8 cellular contexts compared by ENCODE assay signal in the genomic region with DNA sequence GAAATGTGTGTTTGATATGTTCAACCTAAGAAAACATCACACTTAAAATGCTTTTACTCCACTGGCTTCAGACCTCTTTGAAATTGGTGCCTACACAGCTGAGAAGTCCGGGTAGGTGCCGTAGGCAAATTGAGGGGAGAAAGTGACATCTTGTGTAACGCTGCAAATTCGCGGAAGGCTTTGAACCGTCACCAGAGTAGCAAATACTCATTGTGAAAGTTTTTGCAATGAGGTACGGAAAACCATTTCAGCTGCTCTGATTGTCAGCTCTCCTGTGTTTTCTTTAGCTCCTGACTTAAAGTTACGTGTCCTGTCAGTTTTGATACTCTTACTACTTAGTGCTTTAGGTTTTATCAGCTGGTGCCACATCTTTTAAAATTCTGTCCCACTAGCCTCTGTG.
DNase-seq lines count a peak whose midpoint lies in the region; ATAC-seq and TF ChIP-seq lines count a peak whose summit lies in the region.

No MANE protein-coding gene starts in this region.

- H4K8ac ChIP-seq in H9 (replicated peaks; ENCODE audit: insufficient read length, low read depth, low read length), result no peak overlapping the region

- H3K36me3 Mint-ChIP-seq in T-cell (peaks cover 31% of the 10 kb centered on the region), H9 (ENCODE audit: insufficient read depth in 1 of 3, low read depth in 3 of 3) (peaks cover 16 to 20% (median 20%) of the 10 kb centered on the region in 3 experiments)

- no peak overlapping the region for H3K14ac ChIP-seq in H9 (ENCODE audit: insufficient read depth, low read length)

- no peak overlapping the region for H3K27ac ChIP-seq in H9 (ENCODE audit: insufficient read length, low read depth, low read length)

- H3K9me3 ChIP-seq in H9 (ENCODE audit: control insufficient read depth, low read depth, low read length), result peaks cover 7% of the 10 kb centered on the region

- no peak overlapping the region for H2BK12ac ChIP-seq in H9 (ENCODE audit: insufficient read length, low read depth, low read length)

- H3K27ac Mint-ChIP-seq in T-cell (no peak overlapping the region), H9 (no peak overlapping the region)

- H3T11ph ChIP-seq in H9 (ENCODE audit: low read length), result no peak overlapping the region

- H3K56ac ChIP-seq in H9 (ENCODE audit: insufficient read length, low read depth, low read length), result no peak overlapping the region

- no CpG with 5 or more reads among the region's 8 CpGs for WGBS in H9 (ENCODE audit: extremely low coverage, insufficient read length, low lambda C conversion rate)

- no peak overlapping the region for H2AFZ ChIP-seq in H9 (ENCODE audit: low read length)

- H3K4me1 ChIP-seq in H9 (ENCODE audit: insufficient read depth, low read length), result peaks cover 7% of the 10 kb centered on the region; the same call in 1 of the 2 replicates

- CTCF ChIA-PET in T-cell (lab: Charles Lee) (interaction anchor here in 1 of 2 donors (0.9 to 1.1 kb wide), 2 partner anchors 18 to 285 kb away, joined by 3 to 4 read pairs; no protein-coding TSS in a partner anchor), HEK293T (lab: Yijun Ruan, JAX) (no interaction called here)

- H3K79me2 ChIP-seq in H9 (ENCODE audit: insufficient read depth, low read length), result no peaks in the 10 kb centered on the region

- POLR2A ChIA-PET in T-cell (lab: Charles Lee) (no interaction called here), HEK293T (lab: Yijun Ruan, JAX) (interaction anchor here (1.7 kb wide), 1 partner anchor 12 kb away, joined by 4 read pairs; no protein-coding TSS in a partner anchor)

- H2BK20ac ChIP-seq in H9 (ENCODE audit: low read depth, low read length, poor library complexity, severe bottlenecking), result no peak overlapping the region

- peaks cover 8 to 12% (median 11%) of the 10 kb centered on the region in 3 donors for H3K9me3 Mint-ChIP-seq in T-cell
- H3K9me3 Mint-ChIP-seq in H9, result peaks cover 19 to 20% of the 10 kb centered on the region in 2 experiments

- H3K4me3 Mint-ChIP-seq in T-cell (no peak overlapping the region), H9 (no peak overlapping the region)

- no peak overlapping the region for H3K18ac ChIP-seq in H9 (ENCODE audit: insufficient read length, low read depth, low read length)

- no peaks in the 10 kb centered on the region for H3K23me2 ChIP-seq in H9 (ENCODE audit: insufficient read length, low read depth, low read length, poor library complexity, severe bottlenecking)

- H2BK5ac ChIP-seq in H9 (ENCODE audit: insufficient read length, low read length), result no peak overlapping the region

- H2AK5ac ChIP-seq in H9 (ENCODE audit: insufficient read length, low read length), result no peak overlapping the region

- H3K4ac ChIP-seq in H9 (ENCODE audit: low read depth, low read length), result no peak overlapping the region

- H2BK120ac ChIP-seq in H9 (ENCODE audit: low read depth, low read length, poor library complexity, severe bottlenecking), result no peak overlapping the region

- H3K27me3 Mint-ChIP-seq in T-cell (no peaks in the 10 kb centered on the region), H9 (ENCODE audit: low read depth) (peaks cover 43% of the 10 kb centered on the region)

- no peak overlapping the region for H2BK15ac ChIP-seq in H9 (ENCODE audit: low read depth, low read length)

- DNase-seq in T-cell (peak in 3 of 34 experiments; percentile 9 to 17 (median 10)), pons (ENCODE audit: low spot score) (peak; percentile 40), H9 (no peak), NCI-H2081 treated with DMSO at 0.1 percent for 48 hours (lab: John Stamatoyannopoulos, UW) (no peak), NCI-H1930 (lab: John Stamatoyannopoulos, UW) (no peak), HEK293T (ENCODE audit: extremely low spot score) (no peak)

- H4K20me1 ChIP-seq in H9 (ENCODE audit: control insufficient read depth, insufficient read depth, insufficient read length), result no peaks in the 10 kb centered on the region

- peak; percentile 98 for ATAC-seq in GM18858 (IDR thresholded peaks at IDR 0.05; ENCODE audit: unreplicated experiment)
- peak; percentile 97 for ATAC-seq in GM21786 (IDR thresholded peaks at IDR 0.05; ENCODE audit: unreplicated experiment)
- peak; percentile 37 to 66 (median 56) for ATAC-seq in T-cell (replicated peaks in 1 of 4)

- no peak overlapping the region for H4K5ac ChIP-seq in H9 (ENCODE audit: insufficient read length, low read depth, low read length)

- no peak overlapping the region for H4K91ac ChIP-seq in H9 (ENCODE audit: insufficient read length, low read depth, low read length)

- H3K23ac ChIP-seq in H9 (ENCODE audit: insufficient read length, low read depth, low read length), result no peak overlapping the region

- no peak for TF ChIP-seq CTCF in H9 (conservative IDR thresholded peaks at IDR 0.05)

- H3K4me1 Mint-ChIP-seq in T-cell (peaks cover 35 to 46% (median 36%) of the 10 kb centered on the region in 3 donors), H9 (peaks cover 33 to 39% of the 10 kb centered on the region in 2 experiments)

- H3K4me2 ChIP-seq in H9 (ENCODE audit: insufficient read depth, insufficient read length, low read length), result no peak overlapping the region

- H3K27me3 ChIP-seq in H9 (ENCODE audit: insufficient read depth, low read length), result no peaks in the 10 kb centered on the region

- H3K9ac ChIP-seq in H9 (ENCODE audit: extremely low read depth, insufficient read length, low read length), result no peak overlapping the region

- no peaks in the 10 kb centered on the region for H3K79me1 ChIP-seq in H9 (ENCODE audit: insufficient read depth, low read depth, low read length, poor library complexity, severe bottlenecking)

TF ChIP-seq in HEK293T, 16 proteins besides CTCF, POLR2A, EP300 and RAD21:
- TF ChIP-seq FOXA1 (IDR thresholded peaks at IDR 0.05), result no peak
- no peak for TF ChIP-seq FOXK2 (IDR thresholded peaks at IDR 0.05)
- no peak for TF ChIP-seq L3MBTL2 (conservative IDR thresholded peaks at IDR 0.05)
- no peak for TF ChIP-seq NFRKB (IDR thresholded peaks at IDR 0.05)
- TF ChIP-seq, protein P1, sequence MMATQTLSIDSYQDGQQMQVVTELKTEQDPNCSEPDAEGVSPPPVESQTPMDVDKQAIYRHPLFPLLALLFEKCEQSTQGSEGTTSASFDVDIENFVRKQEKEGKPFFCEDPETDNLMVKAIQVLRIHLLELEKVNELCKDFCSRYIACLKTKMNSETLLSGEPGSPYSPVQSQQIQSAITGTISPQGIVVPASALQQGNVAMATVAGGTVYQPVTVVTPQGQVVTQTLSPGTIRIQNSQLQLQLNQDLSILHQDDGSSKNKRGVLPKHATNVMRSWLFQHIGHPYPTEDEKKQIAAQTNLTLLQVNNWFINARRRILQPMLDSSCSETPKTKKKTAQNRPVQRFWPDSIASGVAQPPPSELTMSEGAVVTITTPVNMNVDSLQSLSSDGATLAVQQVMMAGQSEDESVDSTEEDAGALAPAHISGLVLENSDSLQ (IDR thresholded peaks at IDR 0.05), result no peak
- TF ChIP-seq LEF1 (IDR thresholded peaks at IDR 0.05; ENCODE audit: borderline replicate concordance), result no peak
- no peak for TF ChIP-seq CTBP1 (IDR thresholded peaks at IDR 0.05; ENCODE audit: borderline replicate concordance)
- TF ChIP-seq BHLHE40 (IDR thresholded peaks at IDR 0.05; ENCODE audit: borderline replicate concordance), result no peak
- TF ChIP-seq ZNF384 (IDR thresholded peaks at IDR 0.05), result no peak
- no peak for TF ChIP-seq HDGF (IDR thresholded peaks at IDR 0.05; ENCODE audit: borderline replicate concordance)
- no peak for TF ChIP-seq ARNT (IDR thresholded peaks at IDR 0.05)
- TF ChIP-seq ELF4 (IDR thresholded peaks at IDR 0.05), result no peak
- TF ChIP-seq SP1 (IDR thresholded peaks at IDR 0.05), result no peak
- TF ChIP-seq TARDBP (IDR thresholded peaks at IDR 0.05), result no peak
- no peak for TF ChIP-seq FOXM1 (IDR thresholded peaks at IDR 0.05; ENCODE audit: borderline replicate concordance)
